Comparison of ENCODE assay signal across 8 cellular contexts in the genomic region with DNA sequence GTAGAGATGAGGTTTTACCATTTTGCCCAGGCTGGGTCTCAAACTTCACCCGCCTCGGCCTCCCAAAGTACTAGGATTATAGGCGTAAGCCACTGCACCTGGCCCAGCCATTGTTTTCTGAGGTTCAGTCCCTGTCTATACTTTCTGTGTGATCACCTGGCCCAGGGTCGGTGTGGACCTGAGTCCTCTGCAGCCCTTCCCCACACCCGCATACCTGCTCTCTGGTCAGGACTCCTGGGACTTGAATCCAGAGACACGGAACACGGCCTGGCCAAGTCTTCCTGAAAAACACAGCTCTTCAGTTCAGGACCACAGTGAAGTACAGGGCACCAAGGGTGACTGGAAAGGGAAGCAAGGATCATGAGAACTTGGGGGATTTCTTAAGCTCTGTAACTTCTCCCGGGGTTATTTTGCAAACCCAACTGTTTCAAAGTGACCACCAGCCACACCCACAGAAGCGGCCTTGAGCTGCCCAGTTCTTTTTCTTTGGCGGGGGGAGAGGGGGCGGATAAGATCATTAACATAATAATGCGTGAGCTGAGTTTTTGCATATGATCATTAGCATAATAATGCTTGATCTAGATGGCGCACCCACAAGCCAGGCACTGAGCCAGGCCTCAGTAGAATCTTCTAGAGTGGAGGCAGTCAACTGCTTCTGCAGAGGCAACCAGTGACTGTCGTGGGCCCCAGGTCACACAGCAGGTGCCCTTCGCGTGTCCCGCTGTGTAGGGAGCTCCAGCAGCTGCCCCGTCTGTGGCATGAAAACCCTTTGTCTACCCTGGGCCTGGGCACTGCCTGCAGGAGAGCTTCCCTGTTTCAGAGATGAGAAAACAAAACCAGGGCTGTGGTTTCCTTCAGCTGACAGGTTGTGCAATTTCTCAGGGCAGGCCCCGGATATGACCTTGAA. TPM values are rescaled to one million over a fixed set of nuclear protein-coding genes. Genes with fewer than 3 reads are reported as not detected.
DNase-seq lines count a peak whose midpoint lies in the region; ATAC-seq, FAIRE-seq and TF ChIP-seq lines count a peak whose summit lies in the region.

No MANE protein-coding gene starts in this region.

- no peak for TF ChIP-seq POLR2A in endothelial cell of umbilical vein (IDR thresholded peaks at IDR 0.05; ENCODE audit: low read depth, low read length)

- H3K27me3 Mint-ChIP-seq in activated CD4-positive, alpha-beta T cell treated with anti-CD3 and anti-CD28 coated beads, Interleukin-2, amount 10 ng/mL, durations not matched to agents 7 days and 5 days: no peaks in the 10 kb centered on the region
- no peaks in the 10 kb centered on the region for H3K27me3 Mint-ChIP-seq in nephron (ENCODE audit: low read depth)

- no peaks in the 10 kb centered on the region for H3K9me3 ChIP-seq in KOPT-K1 (ENCODE audit: insufficient read depth, low read length, poor library complexity, severe bottlenecking)
- no peaks in the 10 kb centered on the region for H3K9me3 ChIP-seq in endothelial cell of umbilical vein (replicated peaks; ENCODE audit: control insufficient read depth, insufficient read depth, low read length)

- H3K79me2 ChIP-seq in endothelial cell of umbilical vein (ENCODE audit: control insufficient read depth, insufficient read depth, low read length): peaks cover 29% of the 10 kb centered on the region

- peak; percentile 35 for ATAC-seq in GM19455 (IDR thresholded peaks at IDR 0.05; ENCODE audit: unreplicated experiment)

- H3K9ac ChIP-seq in endothelial cell of umbilical vein (replicated peaks; ENCODE audit: extremely low read depth, insufficient read depth, low read length): no peak overlapping the region

- dilution Hi-C loops in endothelial cell of umbilical vein (cut with MboI; ENCODE audit: extremely low pct_ligation_motif_present, low sequenced_read_pairs): no loop called here

- no peaks in the 10 kb centered on the region for H3K27me3 ChIP-seq in endothelial cell of umbilical vein (ENCODE audit: control insufficient read depth in 2 of 2, insufficient read depth in 2 of 2, low read length in 2 of 2)

- DNase-seq in COLO668 (lab: John Stamatoyannopoulos, UW; ENCODE audit: unreplicated experiment): peak; percentile 90
- DNase-seq in activated CD4-positive, alpha-beta T cell treated with anti-CD3 and anti-CD28 coated beads, Interleukin-2, amount 10 ng/mL, durations not matched to agents 7 days and 5 days: peak; percentile 82
- DNase-seq in endothelial cell of umbilical vein (ENCODE audit: low read depth, low spot score): no peak
- peak; percentile 79 for DNase-seq in ureter (ENCODE audit: low spot score)
- no peak for DNase-seq in NCI-H1694 (lab: John Stamatoyannopoulos, UW)

- BruUV-seq in endothelial cell of umbilical vein (replicated peaks; lab: Mats Ljungman, UMichigan): no TSS peak

- H3K4me1 Mint-ChIP-seq in activated CD4-positive, alpha-beta T cell treated with anti-CD3 and anti-CD28 coated beads, Interleukin-2, amount 10 ng/mL, durations not matched to agents 7 days and 5 days: peaks cover 69% of the 10 kb centered on the region
- peaks cover 34% of the 10 kb centered on the region for H3K4me1 Mint-ChIP-seq in nephron

- H3K9me3 Mint-ChIP-seq in activated CD4-positive, alpha-beta T cell treated with anti-CD3 and anti-CD28 coated beads, Interleukin-2, amount 10 ng/mL, durations not matched to agents 7 days and 5 days: no peaks in the 10 kb centered on the region
- H3K9me3 Mint-ChIP-seq in nephron: no peaks in the 10 kb centered on the region

- no peak overlapping the region for H3K4me3 ChIP-seq in endothelial cell of umbilical vein (replicated peaks in 1 of 3; ENCODE audit: insufficient read depth in 1 of 3, low read depth in 1 of 3, low read length in 3 of 3)

- H3K4me3 Mint-ChIP-seq in activated CD4-positive, alpha-beta T cell treated with anti-CD3 and anti-CD28 coated beads, Interleukin-2, amount 10 ng/mL, durations not matched to agents 7 days and 5 days: peak overlapping the region; percentile 72
- peak overlapping the region; percentile 83 to 91 (median 91) for H3K4me3 Mint-ChIP-seq in nephron

- TF ChIP-seq CTCF in endothelial cell of umbilical vein (IDR thresholded peaks at IDR 0.05; ENCODE audit: extremely low read depth in 1 of 2, insufficient read depth in 1 of 2, low read depth in 1 of 2, low read length in 2 of 2) (no peak), nephron (IDR thresholded peaks at IDR 0.05; ENCODE audit: unreplicated experiment in 3 of 3) (no peak)

- H4K20me1 ChIP-seq in endothelial cell of umbilical vein (replicated peaks; ENCODE audit: control insufficient read depth, extremely low read depth, insufficient read depth, low read length): no peaks in the 10 kb centered on the region

- H3K9me1 ChIP-seq in endothelial cell of umbilical vein (replicated peaks; ENCODE audit: control insufficient read depth, extremely low read depth, insufficient read depth, low read length): no peaks in the 10 kb centered on the region

- CTCF ChIA-PET in activated CD4-positive, alpha-beta T cell treated with anti-CD3 and anti-CD28 coated beads, Interleukin-2, amount 10 ng/mL, durations not matched to agents 7 days and 5 days (lab: Charles Lee): interaction anchor here (0.7 to 1.8 kb wide), 7 partner anchors 19 to 129 kb away, joined by 3 to 6 read pairs (median 3); no protein-coding TSS in a partner anchor
- CTCF ChIA-PET in endothelial cell of umbilical vein (lab: Charles Lee): interaction anchor here (1.4 to 1.8 kb wide), 2 partner anchors 126 to 129 kb away, joined by 5 to 10 read pairs; no protein-coding TSS in a partner anchor

- peaks cover 20% of the 10 kb centered on the region for H3K4me1 ChIP-seq in endothelial cell of umbilical vein (ENCODE audit: control insufficient read depth, extremely low read depth, insufficient read depth, low read length)

- H3K27ac ChIP-seq in KOPT-K1 (ENCODE audit: low read depth, low read length, poor library complexity, severe bottlenecking): peak overlapping the region; percentile 85
- H3K27ac ChIP-seq in endothelial cell of umbilical vein (ENCODE audit: insufficient read depth, low read depth, low read length): no peak overlapping the region

- peaks cover 10% of the 10 kb centered on the region for H3K36me3 ChIP-seq in KOPT-K1 (ENCODE audit: insufficient read depth, low read length)
- peaks cover 0 to 3% of the 10 kb centered on the region in 2 experiments for H3K36me3 ChIP-seq in endothelial cell of umbilical vein (ENCODE audit: control insufficient read depth in 2 of 2, extremely low read depth in 1 of 2, insufficient read depth in 2 of 2, low read length in 2 of 2)

- H3K36me3 Mint-ChIP-seq in activated CD4-positive, alpha-beta T cell treated with anti-CD3 and anti-CD28 coated beads, Interleukin-2, amount 10 ng/mL, durations not matched to agents 7 days and 5 days (ENCODE audit: low read depth): peaks cover 13% of the 10 kb centered on the region
- H3K36me3 Mint-ChIP-seq in nephron (ENCODE audit: low read depth): peaks cover 18% of the 10 kb centered on the region

- peak overlapping the region; percentile 95 for H3K27ac Mint-ChIP-seq in activated CD4-positive, alpha-beta T cell treated with anti-CD3 and anti-CD28 coated beads, Interleukin-2, amount 10 ng/mL, durations not matched to agents 7 days and 5 days
- peak overlapping the region; percentile 31 to 94 (median 77) for H3K27ac Mint-ChIP-seq in nephron

- no peak overlapping the region for H3K4me2 ChIP-seq in endothelial cell of umbilical vein (ENCODE audit: insufficient read depth, low read length)

- POLR2A ChIA-PET in activated CD4-positive, alpha-beta T cell treated with anti-CD3 and anti-CD28 coated beads, Interleukin-2, amount 10 ng/mL, durations not matched to agents 7 days and 5 days (lab: Charles Lee): interaction anchor here (0.6 kb wide), 1 partner anchor 122 kb away, joined by 3 read pairs; no protein-coding TSS in a partner anchor
- POLR2A ChIA-PET in endothelial cell of umbilical vein (lab: Charles Lee): no interaction called here

- intact Hi-C loops in endothelial cell of umbilical vein (cut with micrococcal nuclease): no loop called here

- peak; percentile 15 for FAIRE-seq in endothelial cell of umbilical vein (lab: Jason Lieb, UNC)

- H2AFZ ChIP-seq in endothelial cell of umbilical vein (ENCODE audit: low read depth, low read length): no peak overlapping the region

TF ChIP-seq in endothelial cell of umbilical vein, 7 proteins besides CTCF, POLR2A, EP300 and RAD21 (continues in another document):
- TF ChIP-seq JUN (IDR thresholded peaks at IDR 0.05; ENCODE audit: borderline replicate concordance, insufficient read depth, insufficient read length, low read depth): no peak
- TF ChIP-seq EZH2 (IDR thresholded peaks at IDR 0.05; ENCODE audit: borderline replicate concordance, low read depth, low read length, severe bottlenecking): no peak
- no peak for TF ChIP-seq POLR2AphosphoS5 (IDR thresholded peaks at IDR 0.05; ENCODE audit: insufficient read depth, low read depth, low read length)
- TF ChIP-seq GATA2 (IDR thresholded peaks at IDR 0.05; ENCODE audit: insufficient read depth, insufficient read length, low read depth, low read length): no peak
- TF ChIP-seq FOS (IDR thresholded peaks at IDR 0.05; ENCODE audit: borderline replicate concordance, insufficient read depth, low read length): no peak

RNA-seq across cellular contexts. Expression of gene NADK, which starts 1.7 kb away (rescaled TPM):
- total RNA-seq in activated CD4-positive, alpha-beta T cell treated with anti-CD3 and anti-CD28 coated beads, Interleukin-2, amount 10 ng/mL, durations not matched to agents 7 days and 5 days: 10 to 100 TPM; 76.6 to 78.7 TPM
- 76.1 and 88.8 TPM in 2 replicates for total RNA-seq in endothelial cell of umbilical vein
- polyA plus RNA-seq in endothelial cell of umbilical vein: 68.5 and 73.6 TPM in 2 replicates
- 58.8 and 63.2 TPM in 2 replicates for polyA plus RNA-seq in endothelial cell of umbilical vein (2011; cell fraction: cytosol; rRNA removed)
- polyA plus RNA-seq in endothelial cell of umbilical vein (2011; cell fraction: nucleus; rRNA removed): 178 and 182 TPM in 2 replicates
- 41.1 and 47.0 TPM in 2 replicates for polyA plus RNA-seq in endothelial cell of umbilical vein (2012)
- polyA minus RNA-seq in endothelial cell of umbilical vein: 40.6 and 59.4 TPM in 2 replicates
- polyA minus RNA-seq in endothelial cell of umbilical vein (2011; cell fraction: cytosol; rRNA and poly(A)+ RNA removed): 37.3 TPM
- 20.5 and 33.4 TPM in 2 replicates for polyA minus RNA-seq in endothelial cell of umbilical vein (2011; cell fraction: nucleus; rRNA and poly(A)+ RNA removed)
- total RNA-seq in ureter: 80.3 TPM

RNA-seq across cellular contexts. Expression of gene CDK11A, which starts 55.8 kb away (rescaled TPM):
- total RNA-seq in activated CD4-positive, alpha-beta T cell treated with anti-CD3 and anti-CD28 coated beads, Interleukin-2, amount 10 ng/mL, durations not matched to agents 7 days and 5 days: 10 to 100 TPM; 61.4 to 81.9 TPM
- 50.4 and 53.6 TPM in 2 replicates for total RNA-seq in endothelial cell of umbilical vein
- 30.7 and 33.5 TPM in 2 replicates for polyA plus RNA-seq in endothelial cell of umbilical vein
- polyA plus RNA-seq in endothelial cell of umbilical vein (2011; cell fraction: cytosol; rRNA removed): 11.1 and 14.3 TPM in 2 replicates
- 189 and 237 TPM in 2 replicates for polyA plus RNA-seq in endothelial cell of umbilical vein (2011; cell fraction: nucleus; rRNA removed)
- 31.0 and 31.9 TPM in 2 replicates for polyA plus RNA-seq in endothelial cell of umbilical vein (2012)
- polyA minus RNA-seq in endothelial cell of umbilical vein: 13.8 and 27.1 TPM in 2 replicates
- polyA minus RNA-seq in endothelial cell of umbilical vein (2011; cell fraction: cytosol; rRNA and poly(A)+ RNA removed): 58.4 TPM
- 44.9 and 73.1 TPM in 2 replicates for polyA minus RNA-seq in endothelial cell of umbilical vein (2011; cell fraction: nucleus; rRNA and poly(A)+ RNA removed)
- 34.0 TPM for total RNA-seq in ureter

Comparison
In these comparisons a context has a peak if more than half of its experiments do, and no peak if none do; other contexts are left out.
1. DNase-seq: peak in COLO668 (single experiment), activated CD4-positive, alpha-beta T cell treated with anti-CD3 and anti-CD28 coated beads, Interleukin-2, amount 10 ng/mL, durations not matched to agents 7 days and 5 days (single experiment) and ureter (single experiment); none in endothelial cell of umbilical vein (single experiment) and NCI-H1694 (single experiment).